Comparison of ENCODE assay signal across 33 cellular contexts in genomic region chr20:730005-730404, GRCh38. TPM values are rescaled to one million over a fixed set of nuclear protein-coding genes. Genes with fewer than 3 reads are reported as not detected.
"Had no signal": no experiment of that assay in that cellular context is flagged by ENCODE, and none has a peak within 500 bp of the region (broad histone marks: within the 10 kb centered on the region; RNA-seq: fewer than 3 reads in every experiment).

No MANE protein-coding gene starts in this region.

- FAIRE-seq: astrocyte, bronchial epithelial cell had no signal

- H3K36me3 ChIP-seq: brain microvascular endothelial cell, esophagus muscularis mucosa, gastrocnemius medialis, heart right ventricle, WERI-Rb-1 had no signal

- H3K9me3 ChIP-seq: esophagus muscularis mucosa, gastrocnemius medialis, heart right ventricle had no signal

- H3K4me1 ChIP-seq: foreskin keratinocyte had no signal

- H3K4me3 ChIP-seq: coronary artery, dorsolateral prefrontal cortex, esophagus muscularis mucosa, gastrocnemius medialis, heart right ventricle had no signal

- DNase-seq: activated CD4-positive, alpha-beta memory T cell treated with anti-CD3 and anti-CD28 coated beads for 36 hours; activated CD4-positive, alpha-beta T cell treated with anti-CD3 and anti-CD28 coated beads for 36 hours; activated CD4-positive, alpha-beta T cell treated with anti-CD3 and anti-CD28 coated beads, Interleukin-2, amount 10 ng/mL, durations not matched to agents 24 days and 14 days; activated CD4-positive, CD25-positive, alpha-beta regulatory T cell; activated CD4-positive, CD25-positive, alpha-beta regulatory T cell treated with anti-CD3 and anti-CD28 coated beads, Interleukin-2, amount 50 U/mL, for 72 hours; activated CD8-positive, alpha-beta memory T cell treated with anti-CD3 and anti-CD28 coated beads, Interleukin-2, amount 10 ng/mL, durations not matched to agents 7 days and 5 days; activated CD8-positive, alpha-beta memory T cell treated with anti-CD3 and anti-CD28 coated beads, Interleukin-2, amount 50 U/mL, for 4 hours; activated CD8-positive, alpha-beta T cell treated with anti-CD3 and anti-CD28 coated beads, Interleukin-2, amount 10 ng/mL, durations not matched to agents 7 days and 5 days; activated effector memory CD4-positive, alpha-beta T cell treated with Interleukin-2 at 50 U/mL for 16 hours; activated gamma-delta T cell treated with Interleukin-2 at 50 U/mL for 16 hours; activated naive CD4-positive, alpha-beta T cell treated with anti-CD3 and anti-CD28 coated beads, Interleukin-2, amount 50 U/mL, for 16 hours; activated naive CD4-positive, alpha-beta T cell treated with Interleukin-2 at 50 U/mL for 16 hours; activated T-cell treated with anti-CD3 and anti-CD28 coated beads, Interleukin-2, amount 50 U/mL, for 1 hour; amniotic stem cell; anterior cingulate cortex; brain microvascular endothelial cell; dorsolateral prefrontal cortex; effector memory CD4-positive, alpha-beta T cell; erythroblast; foreskin keratinocyte; gastrocnemius medialis; heart right ventricle; T-helper 1 cell; T-helper 17 cell; T1000; WERI-Rb-1 had no signal

- H3K27ac ChIP-seq: brain microvascular endothelial cell, coronary artery, dorsolateral prefrontal cortex, esophagus muscularis mucosa, foreskin keratinocyte, gastrocnemius medialis, heart right ventricle, WERI-Rb-1 had no signal

- ATAC-seq: activated CD4-positive, alpha-beta T cell treated with anti-CD3 and anti-CD28 coated beads for 36 hours; activated CD8-positive, alpha-beta memory T cell treated with anti-CD3 and anti-CD28 coated beads, Interleukin-2, amount 10 ng/mL, durations not matched to agents 7 days and 5 days; activated CD8-positive, alpha-beta T cell treated with anti-CD3 and anti-CD28 coated beads, Interleukin-2, amount 10 ng/mL, durations not matched to agents 7 days and 5 days; activated T-helper 17 cell treated with anti-CD3 and anti-CD28 coated beads, Interleukin-2, amount 50 U/mL, for 72 hours; foreskin keratinocyte; gastrocnemius medialis; heart right ventricle; T-helper 17 cell had no signal

RNA-seq across cellular contexts. Expression of gene SLC52A3, which starts 38.3 kb away (rescaled TPM):
- total RNA-seq: activated CD4-positive, alpha-beta memory T cell treated with anti-CD3 and anti-CD28 coated beads for 36 hours; activated CD4-positive, alpha-beta T cell treated with anti-CD3 and anti-CD28 coated beads for 36 hours; activated CD4-positive, alpha-beta T cell treated with anti-CD3 and anti-CD28 coated beads, Interleukin-2, amount 10 ng/mL, durations not matched to agents 24 days and 14 days; activated CD8-positive, alpha-beta memory T cell treated with anti-CD3 and anti-CD28 coated beads for 36 hours; activated CD8-positive, alpha-beta memory T cell treated with anti-CD3 and anti-CD28 coated beads, Interleukin-2, amount 10 ng/mL, durations not matched to agents 7 days and 5 days; activated CD8-positive, alpha-beta T cell treated with anti-CD3 and anti-CD28 coated beads, Interleukin-2, amount 10 ng/mL, durations not matched to agents 7 days and 5 days; activated T-helper 17 cell treated with anti-CD3 and anti-CD28 coated beads, Interleukin-2, amount 50 U/mL, for 72 hours; T-helper 17 cell had no signal

RNA-seq across cellular contexts. Expression of gene SCRT2, which starts 54.4 kb away (rescaled TPM):
- total RNA-seq: activated CD4-positive, alpha-beta memory T cell treated with anti-CD3 and anti-CD28 coated beads for 36 hours; activated CD4-positive, alpha-beta T cell treated with anti-CD3 and anti-CD28 coated beads for 36 hours; activated CD4-positive, alpha-beta T cell treated with anti-CD3 and anti-CD28 coated beads, Interleukin-2, amount 10 ng/mL, durations not matched to agents 24 days and 14 days; activated CD8-positive, alpha-beta memory T cell treated with anti-CD3 and anti-CD28 coated beads for 36 hours; activated CD8-positive, alpha-beta memory T cell treated with anti-CD3 and anti-CD28 coated beads, Interleukin-2, amount 10 ng/mL, durations not matched to agents 7 days and 5 days; activated CD8-positive, alpha-beta T cell treated with anti-CD3 and anti-CD28 coated beads, Interleukin-2, amount 10 ng/mL, durations not matched to agents 7 days and 5 days; activated T-helper 17 cell treated with anti-CD3 and anti-CD28 coated beads, Interleukin-2, amount 50 U/mL, for 72 hours; astrocyte; bronchial epithelial cell; cardiac septum; esophagus muscularis mucosa; foreskin keratinocyte; gastrocnemius medialis; heart right ventricle; T-helper 17 cell had no signal
- polyA plus RNA-seq: foreskin keratinocyte, heart right ventricle had no signal
